Comparison of ENCODE assay signal across 22 cellular contexts in genomic region chr2:85049236-85049635, GRCh38.
"Had no signal": no experiment of that assay in that cellular context is flagged by ENCODE, and none has a peak within 500 bp of the region (broad histone marks: within the 10 kb centered on the region; RNA-seq: fewer than 3 reads in every experiment).

No MANE protein-coding gene starts in this region.

- H3K27me3 ChIP-seq: foreskin keratinocyte, pancreas, stomach, suprapubic skin, tibial nerve had no signal

- H3K9me3 Mint-ChIP-seq: activated B cell treated with CpG ODN at 0.5 μM for 24 hours; activated naive CD8-positive, alpha-beta T cell treated with anti-CD3 and anti-CD28 coated beads, Interleukin-2, amount 10 ng/mL, durations not matched to agents 7 days and 5 days; naive thymus-derived CD8-positive, alpha-beta T cell; stimulated activated effector memory CD8-positive, alpha-beta T cell treated with anti-CD3 and anti-CD28 coated beads, Interleukin-12 subunit alpha, Interleukin-12 subunit beta, amount 100 ng/mL, for 72 hours had no signal

- H3K27ac Mint-ChIP-seq: activated B cell treated with CpG ODN at 0.5 μM for 24 hours; activated CD4-positive, alpha-beta T cell treated with anti-CD3 and anti-CD28 coated beads for 36 hours; activated CD8-positive, alpha-beta memory T cell treated with anti-CD3 and anti-CD28 coated beads, Interleukin-2, amount 10 ng/mL, durations not matched to agents 7 days and 5 days; activated naive CD8-positive, alpha-beta T cell treated with anti-CD3 and anti-CD28 coated beads, Interleukin-2, amount 10 ng/mL, durations not matched to agents 7 days and 5 days; stimulated activated effector memory CD8-positive, alpha-beta T cell treated with anti-CD3 and anti-CD28 coated beads, Interleukin-12 subunit alpha, Interleukin-12 subunit beta, amount 100 ng/mL, for 72 hours had no signal

- H3K27me3 Mint-ChIP-seq: activated B cell treated with CpG ODN at 0.5 μM for 24 hours; activated CD4-positive, alpha-beta T cell treated with anti-CD3 and anti-CD28 coated beads for 36 hours; activated CD8-positive, alpha-beta memory T cell treated with anti-CD3 and anti-CD28 coated beads, Interleukin-2, amount 10 ng/mL, durations not matched to agents 7 days and 5 days; activated naive CD8-positive, alpha-beta T cell treated with anti-CD3 and anti-CD28 coated beads, Interleukin-2, amount 10 ng/mL, durations not matched to agents 7 days and 5 days; naive thymus-derived CD8-positive, alpha-beta T cell had no signal

- DNase-seq: activated B cell treated with CpG ODN at 0.5 μM for 24 hours; activated CD4-positive, alpha-beta T cell treated with anti-CD3 and anti-CD28 coated beads for 36 hours; activated CD4-positive, alpha-beta T cell treated with anti-CD3 and anti-CD28 coated beads, Interleukin-2, amount 50 U/mL, for 4 hours; activated CD8-positive, alpha-beta memory T cell treated with anti-CD3 and anti-CD28 coated beads, Interleukin-2, amount 10 ng/mL, durations not matched to agents 7 days and 5 days; activated gamma-delta T cell treated with Interleukin-2 at 50 U/mL for 16 hours; activated naive CD8-positive, alpha-beta T cell treated with anti-CD3 and anti-CD28 coated beads, Interleukin-2, amount 10 ng/mL, durations not matched to agents 7 days and 5 days; activated T-cell treated with anti-CD3 and anti-CD28 coated beads for 4 hours; amygdala; cerebellar nuclear complex; foreskin keratinocyte; lower lobe of right lung; naive thymus-derived CD8-positive, alpha-beta T cell; pancreas; small intestine; stimulated activated CD4-positive, alpha-beta T cell treated with anti-CD3 and anti-CD28 coated beads, Interleukin-2, amount 100 ng/mL, for 24 hours; stomach had no signal

- H3K27ac ChIP-seq: coronary artery, foreskin keratinocyte, lower lobe of right lung, pancreas, stomach, suprapubic skin, tibial nerve had no signal

- H3K4me3 Mint-ChIP-seq: activated B cell treated with CpG ODN at 0.5 μM for 24 hours; activated CD4-positive, alpha-beta T cell treated with anti-CD3 and anti-CD28 coated beads for 36 hours; activated CD8-positive, alpha-beta memory T cell treated with anti-CD3 and anti-CD28 coated beads, Interleukin-2, amount 10 ng/mL, durations not matched to agents 7 days and 5 days; activated naive CD8-positive, alpha-beta T cell treated with anti-CD3 and anti-CD28 coated beads, Interleukin-2, amount 10 ng/mL, durations not matched to agents 7 days and 5 days; naive thymus-derived CD8-positive, alpha-beta T cell; stimulated activated effector memory CD8-positive, alpha-beta T cell treated with anti-CD3 and anti-CD28 coated beads, Interleukin-12 subunit alpha, Interleukin-12 subunit beta, amount 100 ng/mL, for 72 hours had no signal

- ATAC-seq: activated CD4-positive, alpha-beta T cell treated with anti-CD3 and anti-CD28 coated beads for 36 hours; activated CD8-positive, alpha-beta memory T cell treated with anti-CD3 and anti-CD28 coated beads, Interleukin-2, amount 10 ng/mL, durations not matched to agents 7 days and 5 days; foreskin keratinocyte; left lobe of liver; lower lobe of right lung; naive thymus-derived CD8-positive, alpha-beta T cell; sciatic nerve; stimulated activated effector memory CD8-positive, alpha-beta T cell treated with anti-CD3 and anti-CD28 coated beads, Interleukin-12 subunit alpha, Interleukin-12 subunit beta, amount 100 ng/mL, for 72 hours had no signal

- H3K4me1 ChIP-seq: lower lobe of right lung, pancreas, tibial nerve had no signal

- H3K4me1 Mint-ChIP-seq: stimulated activated effector memory CD8-positive, alpha-beta T cell treated with anti-CD3 and anti-CD28 coated beads, Interleukin-12 subunit alpha, Interleukin-12 subunit beta, amount 100 ng/mL, for 72 hours had no signal

- H3K9me3 ChIP-seq: lower lobe of right lung, pancreas, stomach, suprapubic skin, tibial nerve had no signal

- H3K4me3 ChIP-seq: coronary artery, lower lobe of right lung, pancreas, stomach, suprapubic skin, tibial nerve had no signal
